Comparison of ENCODE assay signal across 8 cellular contexts in the genomic region with DNA sequence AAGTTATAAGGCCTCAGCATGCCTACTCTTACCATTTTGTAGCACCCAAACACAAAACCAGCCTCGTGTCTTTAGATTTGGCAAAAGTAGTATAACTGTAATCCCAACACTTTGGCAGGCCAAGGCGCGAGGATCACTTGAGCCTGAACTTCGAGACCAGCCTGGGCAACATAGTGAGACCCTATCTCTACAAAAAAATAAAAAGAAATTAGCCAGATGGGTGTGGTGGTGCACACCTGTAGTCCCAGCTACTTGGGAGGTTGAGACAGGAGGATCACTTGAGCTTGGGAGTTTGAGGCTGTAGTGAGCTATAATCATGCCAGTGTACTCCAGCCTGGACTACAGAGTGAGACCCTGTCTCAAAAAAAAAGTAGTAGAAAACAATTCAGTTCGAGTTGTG.
"Had no signal": no experiment of that assay in that cellular context is flagged by ENCODE, and none has a peak within 500 bp of the region (broad histone marks: within the 10 kb centered on the region; RNA-seq: fewer than 3 reads in every experiment).

No MANE protein-coding gene starts in this region.

- H3K9me3 Mint-ChIP-seq: IgD-negative memory B cell had no signal

- H3K4me3 ChIP-seq: K562 had no signal

- H3K27ac ChIP-seq: HL-60, KMS-11 had no signal

- ATAC-seq: HepG2, K562 had no signal

- H3K27ac Mint-ChIP-seq: IgD-negative memory B cell had no signal

- H3K4me3 Mint-ChIP-seq: IgD-negative memory B cell had no signal

- DNase-seq: IMR-90, KBM-7, KG1 had no signal

- H3K27me3 Mint-ChIP-seq: IgD-negative memory B cell had no signal
